ENCODE assay signal across 29 cellular contexts in genomic region chr3:84566256-84566655, GRCh38.
A peak's percentile ranks its signal among the peaks of the same experiment; 100 is the strongest.
DNase-seq lines count a peak whose midpoint lies in the region; ATAC-seq and TF ChIP-seq lines count a peak whose summit lies in the region.
"Had no signal": no experiment of that assay in that cellular context is flagged by ENCODE, and none has a peak within 500 bp of the region (broad histone marks: within the 10 kb centered on the region; RNA-seq: fewer than 3 reads in every experiment).

No MANE protein-coding gene starts in this region.

- ATAC-seq in left cardiac atrium (no peak), PC-3 (peak; percentile 96), GM21515 (IDR thresholded peaks at IDR 0.05; ENCODE audit: unreplicated experiment) (no peak)
- ATAC-seq: A549; CD8-positive, alpha-beta T cell had no signal

- no peak overlapping the region for H3K27ac ChIP-seq in PC-3 (ENCODE audit: low read length)
- H3K27ac ChIP-seq: 22Rv1; A549; BLaER1; BLaER1 treated with 17β-estradiol and CSF1 and Interleukin-3, amounts not matched to agents 10 nM and 100 nM; C4-2B had no signal

- H3K9me2 ChIP-seq in PC-3 (replicated peaks; ENCODE audit: low read length): no peaks in the 10 kb centered on the region

- H3K9me3 ChIP-seq in PC-3 (ENCODE audit: low read length): no peaks in the 10 kb centered on the region
- H3K9me3 ChIP-seq: A549; BE2C; BLaER1; BLaER1 treated with 17β-estradiol and CSF1 and Interleukin-3, amounts not matched to agents 10 nM and 100 nM; Caco-2 had no signal

- CTCF ChIA-PET in PC-3 (lab: Charles Lee): no interaction called here

- H3K9ac ChIP-seq in PC-3 (ENCODE audit: low read length): no peak overlapping the region
- H3K9ac ChIP-seq: BLaER1; BLaER1 treated with 17β-estradiol and CSF1 and Interleukin-3, amounts not matched to agents 10 nM and 100 nM had no signal

- H3K27me3 ChIP-seq in PC-3 (ENCODE audit: low read length): no peaks in the 10 kb centered on the region
- H3K27me3 ChIP-seq: BE2C; BLaER1; BLaER1 treated with 17β-estradiol and CSF1 and Interleukin-3, amounts not matched to agents 10 nM and 100 nM had no signal

- POLR2A ChIA-PET in PC-3 (lab: Charles Lee; ENCODE audit: unreplicated experiment): no interaction called here

- peak; percentile 36 for DNase-seq in cardiac septum (ENCODE audit: low spot score)
- DNase-seq in left cardiac atrium: no peak
- DNase-seq in PC-3: peak; percentile 34
- DNase-seq: 8988T; ACHN; AML-193; BE2C; C1 segment of cervical spinal cord; Caco-2; Calu3; CD4-positive, alpha-beta memory T cell; CD4-positive, alpha-beta T cell; CD4-positive, CD25-positive, alpha-beta regulatory T cell; CD8-positive, alpha-beta memory T cell; CD8-positive, alpha-beta T cell; COR-L47; DMS 273 treated with DMSO at 0.1 percent for 48 hours; DMS153; DMS53; DMS79; DMS79 treated with DMSO at 0.1 percent for 48 hours; DND-41; EL had no signal

- H3K4me1 ChIP-seq in PC-3 (ENCODE audit: insufficient read depth, low read length): no peaks in the 10 kb centered on the region
- H3K4me1 ChIP-seq: A549; BE2C; BLaER1; BLaER1 treated with 17β-estradiol and CSF1 and Interleukin-3, amounts not matched to agents 10 nM and 100 nM; Caco-2 had no signal

- no peaks in the 10 kb centered on the region for H3K79me2 ChIP-seq in PC-3 (ENCODE audit: low read length)

- BruUV-seq in PC-3 (replicated peaks; lab: Mats Ljungman, UMichigan): no TSS peak

- no peak overlapping the region for H2AFZ ChIP-seq in PC-3 (ENCODE audit: low read length)

- no peak overlapping the region for H3K4me3 ChIP-seq in PC-3 (ENCODE audit: low read length)
- H3K4me3 ChIP-seq: A549; BLaER1; BLaER1 treated with 17β-estradiol and CSF1 and Interleukin-3, amounts not matched to agents 10 nM and 100 nM had no signal

- intact Hi-C loops in cardiac septum (cut with DNase I): no loop called here
- intact Hi-C loops in left cardiac atrium (cut with DNase I): no loop called here
- intact Hi-C loops in PC-3 (cut with micrococcal nuclease): loop anchor here (1.0 kb wide), 1 partner anchor 20 kb away; no protein-coding TSS in a partner anchor

- no peaks in the 10 kb centered on the region for H3F3A ChIP-seq in PC-3 (ENCODE audit: low read length, unreplicated experiment)

- H3K36me3 ChIP-seq in PC-3 (ENCODE audit: low read depth, low read length): no peaks in the 10 kb centered on the region
- H3K36me3 ChIP-seq: BE2C; BLaER1; BLaER1 treated with 17β-estradiol and CSF1 and Interleukin-3, amounts not matched to agents 10 nM and 100 nM had no signal

- no peak overlapping the region for H3K4me2 ChIP-seq in PC-3 (ENCODE audit: low read length)
- H3K4me2 ChIP-seq: A549; BLaER1; BLaER1 treated with 17β-estradiol and CSF1 and Interleukin-3, amounts not matched to agents 10 nM and 100 nM had no signal

- TF ChIP-seq CTCF in PC-3 (conservative IDR thresholded peaks at IDR 0.05; ENCODE audit: low read depth, low read length): no peak

- H4K20me1 ChIP-seq in PC-3 (ENCODE audit: low read length): no peaks in the 10 kb centered on the region
- H4K20me1 ChIP-seq: BLaER1; BLaER1 treated with 17β-estradiol and CSF1 and Interleukin-3, amounts not matched to agents 10 nM and 100 nM had no signal
